Comparison of ENCODE assay signal across 9 cellular contexts in the genomic region with DNA sequence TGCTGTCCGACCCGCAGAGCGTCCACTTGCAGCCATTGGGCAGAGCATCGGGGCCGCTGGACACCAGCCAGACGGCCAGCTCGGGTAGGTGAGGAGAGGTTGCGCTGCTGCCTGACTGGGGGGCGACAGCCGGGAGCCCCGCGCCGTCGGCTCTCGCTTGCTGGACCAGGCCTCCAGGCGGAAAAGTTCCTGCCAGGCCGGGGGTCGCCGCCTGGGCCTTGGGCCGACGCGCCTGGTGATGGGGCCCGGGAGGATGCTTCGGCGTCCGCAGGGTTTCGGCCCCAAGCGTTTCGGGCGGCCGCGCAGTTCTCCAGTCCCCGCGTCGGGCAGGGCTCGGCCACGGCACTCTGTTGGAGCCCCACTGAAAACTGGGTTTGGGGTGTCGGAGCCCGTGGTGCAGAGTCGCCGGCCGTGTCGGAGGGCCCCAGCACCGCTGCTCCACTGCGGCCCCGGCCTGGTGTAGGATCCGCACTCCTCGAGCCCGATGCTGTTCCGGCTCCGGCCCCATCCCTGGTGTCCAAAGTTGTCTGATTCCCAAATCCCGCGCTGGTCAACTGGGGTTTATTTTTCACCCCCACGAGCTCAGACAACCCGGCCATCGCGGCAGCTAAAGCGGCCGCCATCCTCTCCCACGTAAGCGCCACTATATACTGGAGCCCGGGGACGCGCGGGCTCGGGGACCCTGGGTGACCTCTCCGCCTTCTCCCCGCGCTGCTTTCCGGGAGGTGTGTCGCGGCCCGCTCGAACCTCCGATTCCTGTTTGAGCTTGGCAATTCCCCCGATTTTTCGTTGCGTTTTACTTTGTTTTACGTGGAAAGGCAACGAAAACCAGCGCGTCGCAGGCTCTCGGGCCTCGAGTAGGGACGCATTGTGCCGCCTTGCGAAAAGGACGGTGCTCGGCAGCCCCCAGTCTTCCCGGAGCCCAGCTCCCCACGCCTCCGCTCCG. TPM values are rescaled to one million over a fixed set of nuclear protein-coding genes. Genes with fewer than 3 reads are reported as not detected.
DNase-seq lines count a peak whose midpoint lies in the region; ATAC-seq and TF ChIP-seq lines count a peak whose summit lies in the region.
"Had no signal": no experiment of that assay in that cellular context is flagged by ENCODE, and none has a peak within 500 bp of the region (broad histone marks: within the 10 kb centered on the region; RNA-seq: fewer than 3 reads in every experiment).

No MANE protein-coding gene starts in this region.

- no peaks in the 10 kb centered on the region for H3K36me3 ChIP-seq in A673 (ENCODE audit: insufficient read depth, low read length, poor library complexity, severe bottlenecking)
- H3K36me3 ChIP-seq in H7 (replicated peaks; ENCODE audit: control insufficient read depth, insufficient read depth, low read length), result no peaks in the 10 kb centered on the region

- CTCF ChIA-PET in A673 (lab: Charles Lee), result no interaction called here

- H3K9me3 ChIP-seq in A673 (ENCODE audit: low read depth, low read length, poor library complexity, severe bottlenecking), result no peaks in the 10 kb centered on the region

- H3K4me1 ChIP-seq in A673 (ENCODE audit: insufficient read depth, low read length, poor library complexity, severe bottlenecking), result no peaks in the 10 kb centered on the region

- H3K27me3 Mint-ChIP-seq in dendritic cell treated with granulocyte-macrophage colony-stimulating factor and Interleukin-4, amounts not matched to agents 40 ng/mL and 50 ng/mL, for 4 days, result peaks cover 91% of the 10 kb centered on the region
- H3K27me3 Mint-ChIP-seq in naive B cell, result peaks cover 76 to 94% (median 87%) of the 10 kb centered on the region in 3 donors

- no TSS peak for BruUV-seq in A673 (replicated peaks; lab: Mats Ljungman, UMichigan)

- ATAC-seq in naive B cell (ENCODE audit: low read depth in 2 of 2) (no peak), GM18861 (IDR thresholded peaks at IDR 0.05; ENCODE audit: unreplicated experiment) (no peak), GM18498 (IDR thresholded peaks at IDR 0.05; ENCODE audit: unreplicated experiment) (no peak)

- POLR2A ChIA-PET in A673 (lab: Charles Lee; ENCODE audit: low non-redundant PET), result interaction anchor here (0.6 kb wide), 1 partner anchor 1408 kb away, joined by 3 read pairs; no protein-coding TSS in a partner anchor

- H3K9me3 Mint-ChIP-seq in dendritic cell treated with granulocyte-macrophage colony-stimulating factor and Interleukin-4, amounts not matched to agents 40 ng/mL and 50 ng/mL, for 4 days, result no peaks in the 10 kb centered on the region
- H3K9me3 Mint-ChIP-seq in naive B cell, result peaks cover 0 to 3% (median 0%) of the 10 kb centered on the region in 7 donors

- H3K4me3 Mint-ChIP-seq in dendritic cell treated with granulocyte-macrophage colony-stimulating factor and Interleukin-4, amounts not matched to agents 40 ng/mL and 50 ng/mL, for 4 days, result peak overlapping the region; percentile 36
- peak overlapping the region; percentile 43 to 89 (median 80) for H3K4me3 Mint-ChIP-seq in naive B cell

- peak; percentile 29 for DNase-seq in A673 (ENCODE audit: low spot score)
- DNase-seq in H7, result peak; percentile 85
- no peak for DNase-seq in naive B cell
- DNase-seq in NCI-H226, result no peak
- no peak for DNase-seq in CD1c-positive myeloid dendritic cell (ENCODE audit: extremely low spot score)
- DNase-seq: NCI-H2171 had no signal

- peaks cover 23% of the 10 kb centered on the region for H3K4me1 Mint-ChIP-seq in dendritic cell treated with granulocyte-macrophage colony-stimulating factor and Interleukin-4, amounts not matched to agents 40 ng/mL and 50 ng/mL, for 4 days (ENCODE audit: low read depth)
- peaks cover 16 to 33% (median 23%) of the 10 kb centered on the region in 3 donors for H3K4me1 Mint-ChIP-seq in naive B cell

- TF ChIP-seq CTCF in A673 (conservative IDR thresholded peaks at IDR 0.05; ENCODE audit: low read depth, low read length), result no peak

- H3K36me3 Mint-ChIP-seq in dendritic cell treated with granulocyte-macrophage colony-stimulating factor and Interleukin-4, amounts not matched to agents 40 ng/mL and 50 ng/mL, for 4 days (ENCODE audit: low read depth), result no peaks in the 10 kb centered on the region
- no peaks in the 10 kb centered on the region for H3K36me3 Mint-ChIP-seq in naive B cell

- H3K27ac ChIP-seq in A673 (ENCODE audit: low read depth, low read length, poor library complexity, severe bottlenecking), result no peak overlapping the region

- no peak overlapping the region for H3K27ac Mint-ChIP-seq in dendritic cell treated with granulocyte-macrophage colony-stimulating factor and Interleukin-4, amounts not matched to agents 40 ng/mL and 50 ng/mL, for 4 days
- H3K27ac Mint-ChIP-seq in naive B cell, result peak overlapping the region in 1 of 6 donors; percentile 20

- H3K27me3 ChIP-seq in A673 (replicated peaks; ENCODE audit: insufficient read depth, low read depth, low read length, poor library complexity), result peaks cover 87% of the 10 kb centered on the region
- peaks cover 85% of the 10 kb centered on the region for H3K27me3 ChIP-seq in H7 (ENCODE audit: control insufficient read depth, insufficient read depth, low read length)

- intact Hi-C loops in A673 (cut with micrococcal nuclease; ENCODE audit: unreplicated experiment), result no loop called here
- intact Hi-C loops in dendritic cell treated with granulocyte-macrophage colony-stimulating factor and Interleukin-4, amounts not matched to agents 40 ng/mL and 50 ng/mL, for 4 days (cut with micrococcal nuclease), result no loop called here

- H3K4me3 ChIP-seq in A673 (ENCODE audit: low read depth, low read length, poor library complexity, severe bottlenecking) (no peak overlapping the region), H7 (ENCODE audit: insufficient read depth, low read depth, low read length) (peak overlapping the region; percentile 26; the same call in 1 of the 2 replicates)

RNA-seq across cellular contexts. Expression of gene VSX2, which starts 0.9 kb away (rescaled TPM):
- total RNA-seq in A673 (2021), result not detected in 2 replicates
- not detected in 2 replicates for total RNA-seq in H7 (2014; rRNA removed; shearing (Covaris generic))
- polyA plus RNA-seq in naive B cell (ENCODE audit: low read depth in 6 of 6), result not detected

Comparison
In these comparisons a context has a peak if more than half of its experiments do, and no peak if none do; other contexts are left out.
1. DNase-seq: peak in A673 (single experiment) and H7 (single experiment); none in naive B cell (single experiment), NCI-H226 (single experiment) and CD1c-positive myeloid dendritic cell (single experiment).